9 cellular contexts compared by ENCODE assay signal in the genomic region with DNA sequence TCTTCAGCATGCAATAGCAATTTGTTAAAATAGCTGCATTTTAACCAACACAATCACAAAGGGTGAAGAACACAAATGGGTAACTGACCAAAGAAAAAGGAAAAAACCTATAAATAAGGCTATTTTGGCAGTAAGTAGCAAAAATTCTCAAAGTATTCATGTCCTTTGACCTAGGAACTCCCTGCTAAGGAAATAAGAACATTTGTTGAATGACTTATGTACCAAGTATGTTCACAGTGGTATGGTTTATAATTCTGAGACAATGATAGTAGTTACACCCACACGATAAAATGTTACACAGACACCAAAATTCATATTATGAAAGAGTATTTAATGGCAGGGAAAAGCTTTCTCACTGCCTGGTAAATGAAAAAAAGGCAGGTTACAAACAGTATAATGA. TPM values are rescaled to one million over a fixed set of nuclear protein-coding genes. Genes with fewer than 3 reads are reported as not detected.
DNase-seq lines count a peak whose midpoint lies in the region; ATAC-seq and TF ChIP-seq lines count a peak whose summit lies in the region.
"Had no signal": no experiment of that assay in that cellular context is flagged by ENCODE, and none has a peak within 500 bp of the region (broad histone marks: within the 10 kb centered on the region; RNA-seq: fewer than 3 reads in every experiment).

No MANE protein-coding gene starts in this region.

- peaks cover 13% of the 10 kb centered on the region for H3K27me3 Mint-ChIP-seq in GM23338 (ENCODE audit: insufficient read depth, low read depth, poor library complexity)

- H4K20me1 ChIP-seq in GM23338 (replicated peaks; ENCODE audit: insufficient read depth), result peaks cover 8% of the 10 kb centered on the region

- H3K27me3 ChIP-seq in ACC112 (ENCODE audit: insufficient read depth, low read length) (no peaks in the 10 kb centered on the region), GM23338 (ENCODE audit: insufficient read depth) (no peaks in the 10 kb centered on the region), tibial nerve (peaks cover 0 to 23% of the 10 kb centered on the region in 2 donors)

- 31 to 43% methylated on average over 1 of the region's 1 CpG for WGBS in tibial nerve, 2 donors

- H3K9me3 ChIP-seq in tibial nerve, result no peaks in the 10 kb centered on the region

- H3K4me3 ChIP-seq in ACC112 (ENCODE audit: low read depth, low read length) (peak overlapping the region; percentile 49; the same call in 1 of the 2 replicates), GM23338 (no peak overlapping the region), tibial nerve (peak overlapping the region in 1 of 4 donors; percentile 33)

- no peaks in the 10 kb centered on the region; the same call in 2 of the 3 replicates for H3K36me3 Mint-ChIP-seq in GM23338 (ENCODE audit: low read depth)
- peaks cover 6 to 27% of the 10 kb centered on the region in 2 donors for H3K36me3 Mint-ChIP-seq in activated naive CD4-positive, alpha-beta T cell treated with anti-CD3 and anti-CD28 coated beads, Interleukin-2, amount 50 U/mL, for 72 hours

- H3K4me2 ChIP-seq in GM23338, result peak overlapping the region; percentile 20; the same call in 1 of the 2 replicates

- H3K27ac Mint-ChIP-seq in GM23338, result 0 out of 2 replicates have a peak overlapping the region, but pooled peaks have one; percentile 50
- H3K27ac Mint-ChIP-seq in activated naive CD4-positive, alpha-beta T cell treated with anti-CD3 and anti-CD28 coated beads, Interleukin-2, amount 50 U/mL, for 72 hours, result peak overlapping the region; percentile 94 to 96

- H3K9me3 Mint-ChIP-seq in GM23338, result no peaks in the 10 kb centered on the region
- H3K9me3 Mint-ChIP-seq in activated naive CD4-positive, alpha-beta T cell treated with anti-CD3 and anti-CD28 coated beads, Interleukin-2, amount 50 U/mL, for 72 hours, result no peaks in the 10 kb centered on the region

- no peak overlapping the region; the same call in 2 of the 3 replicates for H3K4me3 Mint-ChIP-seq in GM23338

- H3F3A ChIP-seq in GM23338 (replicated peaks; ENCODE audit: low read depth), result peaks cover 7% of the 10 kb centered on the region

- H3K4me1 Mint-ChIP-seq in GM23338, result peaks cover 61% of the 10 kb centered on the region

- H2AFZ ChIP-seq in ACC112 (ENCODE audit: low read length, unreplicated experiment) (no peak overlapping the region), GM23338 (no peak overlapping the region)

- no peak for TF ChIP-seq POLR2A in tibial nerve (IDR thresholded peaks at IDR 0.05)

- 0 out of 2 replicates have a peak overlapping the region, but pooled peaks have one; percentile 10 for H3K27ac ChIP-seq in ACC112 (ENCODE audit: low read depth, low read length)
- peak overlapping the region; percentile 4; the same call in 1 of the 2 replicates for H3K27ac ChIP-seq in GM23338 (ENCODE audit: low read depth)
- peak overlapping the region in 1 of 4 donors; percentile 23 for H3K27ac ChIP-seq in tibial nerve

- ATAC-seq in GM23338 (no peak), left colon (peak; percentile 32), HG02610 (IDR thresholded peaks at IDR 0.05; ENCODE audit: unreplicated experiment) (no peak), HG03045 (IDR thresholded peaks at IDR 0.05; ENCODE audit: unreplicated experiment) (no peak)
- ATAC-seq in activated naive CD4-positive, alpha-beta T cell treated with anti-CD3 and anti-CD28 coated beads, Interleukin-2, amount 50 U/mL, for 72 hours, result no peak

- H3K79me2 ChIP-seq in ACC112 (ENCODE audit: control insufficient read depth, insufficient read depth, low read length, unreplicated experiment) (no peaks in the 10 kb centered on the region), GM23338 (replicated peaks; ENCODE audit: insufficient read depth) (peaks cover 98% of the 10 kb centered on the region)

- no peaks in the 10 kb centered on the region for H3K36me3 ChIP-seq in ACC112 (ENCODE audit: insufficient read depth, low read length)
- no peaks in the 10 kb centered on the region for H3K36me3 ChIP-seq in GM23338 (ENCODE audit: insufficient read depth)
- H3K36me3 ChIP-seq in tibial nerve, result no peaks in the 10 kb centered on the region

- DNase-seq in GM23338 (ENCODE audit: low spot score), result no peak
- no peak for DNase-seq in activated naive CD4-positive, alpha-beta T cell treated with anti-CD3 and anti-CD28 coated beads, Interleukin-2, amount 50 U/mL, for 72 hours (ENCODE audit: low spot score in 2 of 2)
- no peak for DNase-seq in left colon
- DNase-seq in tibial nerve (ENCODE audit: low spot score in 2 of 2), result no peak
- no peak for DNase-seq in epidermal melanocyte (ENCODE audit: insufficient read length, low spot score)
- DNase-seq: retina had no signal

- H3K4me1 ChIP-seq in ACC112 (ENCODE audit: control insufficient read depth, insufficient read depth, low read length, unreplicated experiment) (peaks cover 18% of the 10 kb centered on the region), GM23338 (ENCODE audit: insufficient read depth) (peaks cover 56% of the 10 kb centered on the region), tibial nerve (peaks cover 0 to 26% (median 10%) of the 10 kb centered on the region in 4 donors)

- no peak for TF ChIP-seq EP300 in tibial nerve (IDR thresholded peaks at IDR 0.05)

- TF ChIP-seq CTCF in GM23338 (conservative IDR thresholded peaks at IDR 0.05; ENCODE audit: low read depth in 2 of 2) (no peak), tibial nerve (IDR thresholded peaks at IDR 0.05) (no peak)

- H3K9me2 ChIP-seq in GM23338 (ENCODE audit: insufficient read depth), result no peaks in the 10 kb centered on the region

- intact Hi-C loops in left colon (cut with DNase I, micrococcal nuclease), result no loop called here

TF ChIP-seq in GM23338, 12 proteins besides CTCF, POLR2A, EP300 and RAD21:
- TF ChIP-seq REST (IDR thresholded peaks at IDR 0.05; ENCODE audit: unreplicated experiment) (no peak), EZH2 (IDR thresholded peaks at IDR 0.05; ENCODE audit: low read depth, unreplicated experiment) (no peak)

RNA-seq across cellular contexts. Expression of gene CCDC88C, which starts 16.9 kb away (rescaled TPM):
- total RNA-seq in GM23338 (2014; rRNA removed; shearing (Covaris generic)), result 42.1 and 60.7 TPM in 2 replicates
- 20.8 and 23.6 TPM in 2 replicates for polyA plus RNA-seq in GM23338 (2016; fragmentation: Nextera tagmentation; extraction: Ambion mirVana)
- total RNA-seq in activated naive CD4-positive, alpha-beta T cell treated with anti-CD3 and anti-CD28 coated beads, Interleukin-2, amount 50 U/mL, for 72 hours, result 100 to 1,000 TPM in 1 of 2 donors, 10 to 100 TPM in 1; 98.8 to 113 TPM
- total RNA-seq in left colon (10 to 100 TPM; 52.4 to 65.8 TPM), tibial nerve (10 to 100 TPM in 1 of 4 donors, 1 to 10 TPM in 3; 3.6 to 12.6 (median 6.8) TPM)
